In genomic region chr11:100094121-100094865, GRCh38 we compare ENCODE assay signal across 22 cellular contexts.
"Had no signal": no experiment of that assay in that cellular context is flagged by ENCODE, and none has a peak within 500 bp of the region (broad histone marks: within the 10 kb centered on the region; RNA-seq: fewer than 3 reads in every experiment).

No MANE protein-coding gene starts in this region.

- H3K4me3 ChIP-seq: SJSA1 had no signal

- H3K9me3 ChIP-seq: SJSA1, SK-N-SH had no signal

- H3K36me3 ChIP-seq: SJSA1 had no signal

- H3K9ac ChIP-seq: SK-N-SH had no signal

- H3K27ac ChIP-seq: SJSA1 had no signal

- H3K27me3 ChIP-seq: SJSA1 had no signal

- ATAC-seq: T-cell had no signal

- FAIRE-seq: RCC 7860 had no signal

- DNase-seq: KBM-7, MV-4-11, NCI-H1048, NCI-H1105, NCI-H1417, NCI-H1436 treated with DMSO at 0.1 percent for 48 hours, NCI-H1694, NCI-H187 treated with DMSO at 0.1 percent for 48 hours, NCI-H2029 treated with DMSO at 0.1 percent for 48 hours, NCI-H2171 treated with DMSO at 0.1 percent for 48 hours, NCI-H345, NCI-H446 treated with DMSO at 0.1 percent for 48 hours, NCI-H510A treated with DMSO at 0.1 percent for 48 hours, NCI-H526, Right ventricle myocardium superior, RPMI8226, SIG-M5, SK-N-SH, SW 1271, T-cell had no signal

- H3K4me1 ChIP-seq: SJSA1 had no signal
